ENCODE assay signal across 1 cellular context in genomic region chr1:240609527-240610060, GRCh38.
TF ChIP-seq lines count a peak whose summit lies in the region.

No MANE protein-coding gene starts in this region.

TF ChIP-seq in IMR-90, 13 proteins besides CTCF, POLR2A, EP300 and RAD21 (continued from another document):
- no peak for TF ChIP-seq RFX5 (IDR thresholded peaks at IDR 0.05; ENCODE audit: low read depth, low read length)
- no peak for TF ChIP-seq SMC3 (IDR thresholded peaks at IDR 0.05; ENCODE audit: low read depth, low read length)
- no peak for TF ChIP-seq NFE2L2 (IDR thresholded peaks at IDR 0.05; ENCODE audit: low read depth, low read length)
TF ChIP-seq in IMR-90: peak in this region for 0.
